In the genomic region with DNA sequence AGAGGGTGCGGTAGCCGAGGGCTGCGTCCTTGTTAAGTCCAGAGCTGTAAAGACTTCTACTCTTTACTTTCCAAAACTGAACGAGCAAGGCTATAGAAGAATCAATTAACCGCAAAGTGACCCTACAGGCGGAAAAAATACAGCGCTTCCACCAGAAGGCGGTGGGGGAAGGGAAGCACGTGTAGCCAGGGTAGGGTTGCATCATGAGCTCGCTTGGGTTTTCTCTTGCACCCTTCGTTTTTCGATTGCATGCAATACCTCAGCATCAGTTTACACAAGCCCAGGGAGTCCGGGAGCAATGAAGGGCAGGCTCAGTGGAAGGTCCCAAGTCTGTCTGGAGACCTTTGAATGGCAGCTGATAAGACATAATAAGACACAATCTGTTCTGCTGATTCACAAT, we compare ENCODE assay signal across 22 cellular contexts. TPM values are rescaled to one million over a fixed set of nuclear protein-coding genes. Genes with fewer than 3 reads are reported as not detected.
DNase-seq lines count a peak whose midpoint lies in the region; ATAC-seq and TF ChIP-seq lines count a peak whose summit lies in the region.
"Had no signal": no experiment of that assay in that cellular context is flagged by ENCODE, and none has a peak within 500 bp of the region (broad histone marks: within the 10 kb centered on the region; RNA-seq: fewer than 3 reads in every experiment).

No MANE protein-coding gene starts in this region.

- POLR2A ChIA-PET in CD4-positive, alpha-beta T cell (lab: Charles Lee): no interaction called here
- POLR2A ChIA-PET in OCI-LY7 (lab: Charles Lee): interaction anchor here (0.6 to 3.7 kb wide), 9 partner anchors 10 to 128 kb away, joined by 3 to 18 read pairs (median 4); no protein-coding TSS in a partner anchor

- peaks cover 31% of the 10 kb centered on the region for H3K27me3 Mint-ChIP-seq in CD4-positive, alpha-beta T cell
- no peaks in the 10 kb centered on the region for H3K27me3 Mint-ChIP-seq in endodermal cell (ENCODE audit: insufficient read depth)

- no peaks in the 10 kb centered on the region for H4K20me1 ChIP-seq in OCI-LY7 (ENCODE audit: insufficient read depth, low read length)
- no peaks in the 10 kb centered on the region for H4K20me1 ChIP-seq in neural cell (ENCODE audit: insufficient read depth)
- no peaks in the 10 kb centered on the region for H4K20me1 ChIP-seq in hepatocyte (ENCODE audit: insufficient read depth, poor library complexity, severe bottlenecking)

- H3K4me3 ChIP-seq in OCI-LY7 (ENCODE audit: low read depth, low read length, poor library complexity, severe bottlenecking) (peak overlapping the region; percentile 90), endodermal cell (ENCODE audit: low read length) (peak overlapping the region; percentile 92), neural cell (ENCODE audit: low read length) (peak overlapping the region; percentile 69), ascending aorta (no peak overlapping the region), hepatocyte (no peak overlapping the region)

- H3K9me3 ChIP-seq in CD4-positive, alpha-beta T cell (ENCODE audit: control insufficient read depth, low read length): no peaks in the 10 kb centered on the region
- H3K9me3 ChIP-seq in OCI-LY7 (ENCODE audit: low read length) (no peaks in the 10 kb centered on the region), endodermal cell (ENCODE audit: control insufficient read depth, low read length) (no peaks in the 10 kb centered on the region), neural cell (ENCODE audit: low read length) (no peaks in the 10 kb centered on the region), ascending aorta (no peaks in the 10 kb centered on the region), hepatocyte (ENCODE audit: low read depth) (no peaks in the 10 kb centered on the region)
- H3K9me3 ChIP-seq: upper lobe of left lung had no signal

- peak overlapping the region; percentile 91; the same call in 1 of the 2 replicates for H2AFZ ChIP-seq in OCI-LY7 (ENCODE audit: low read length)
- H2AFZ ChIP-seq in neural cell (ENCODE audit: low read depth, low read length): no peak overlapping the region
- H2AFZ ChIP-seq in hepatocyte: no peak overlapping the region

- no peaks in the 10 kb centered on the region for H3K36me3 Mint-ChIP-seq in CD4-positive, alpha-beta T cell (ENCODE audit: low read depth)
- H3K36me3 Mint-ChIP-seq in endodermal cell (ENCODE audit: low read depth): no peaks in the 10 kb centered on the region
- H3K36me3 Mint-ChIP-seq: activated naive CD4-positive, alpha-beta T cell treated with anti-CD3 and anti-CD28 coated beads, Interleukin-2, amount 50 U/mL, for 24 hours; CD8-positive, alpha-beta T cell had no signal

- no peak for TF ChIP-seq CTCF in CD4-positive, alpha-beta T cell (IDR thresholded peaks at IDR 0.05)
- no peak for TF ChIP-seq CTCF in OCI-LY7 (conservative IDR thresholded peaks at IDR 0.05; ENCODE audit: low read length)
- TF ChIP-seq CTCF in endodermal cell (conservative IDR thresholded peaks at IDR 0.05): no peak
- TF ChIP-seq CTCF in neural cell (IDR thresholded peaks at IDR 0.05; ENCODE audit: poor library complexity, severe bottlenecking): no peak
- no peak for TF ChIP-seq CTCF in ascending aorta (IDR thresholded peaks at IDR 0.05)
- no peak for TF ChIP-seq CTCF in hepatocyte (IDR thresholded peaks at IDR 0.05; ENCODE audit: poor library complexity)

- H3K4me2 ChIP-seq in OCI-LY7 (ENCODE audit: low read length) (peak overlapping the region; percentile 89), neural cell (ENCODE audit: low read length) (peak overlapping the region; percentile 25), hepatocyte (no peak overlapping the region)

- no peaks in the 10 kb centered on the region for H3F3A ChIP-seq in neural cell (ENCODE audit: insufficient read depth, low read length, poor library complexity, severe bottlenecking)

- no peak for TF ChIP-seq EP300 in neural cell (conservative IDR thresholded peaks at IDR 0.05; ENCODE audit: poor library complexity, severe bottlenecking)

- H3K9me2 ChIP-seq in OCI-LY7 (ENCODE audit: insufficient read depth, low read length) (no peaks in the 10 kb centered on the region), neural cell (ENCODE audit: insufficient read depth, low read length) (no peaks in the 10 kb centered on the region), hepatocyte (replicated peaks; ENCODE audit: insufficient read depth) (no peaks in the 10 kb centered on the region)

- H3K9ac ChIP-seq in endodermal cell (ENCODE audit: extremely low read depth, low read length, poor library complexity, severe bottlenecking): peak overlapping the region; percentile 59
- no peak overlapping the region for H3K9ac ChIP-seq in neural cell (ENCODE audit: low read length)

- BruUV-seq in OCI-LY7 (replicated peaks; lab: Mats Ljungman, UMichigan): no TSS peak

- H3K79me2 ChIP-seq in OCI-LY7 (ENCODE audit: insufficient read depth, low read depth, low read length) (0 out of 2 replicates have a peak, but pooled peaks cover 6% of the 10 kb centered on the region), neural cell (replicated peaks; ENCODE audit: insufficient read depth, low read length) (no peaks in the 10 kb centered on the region), hepatocyte (no peaks in the 10 kb centered on the region)

- H3K4me1 ChIP-seq in OCI-LY7 (ENCODE audit: insufficient read depth, low read length, poor library complexity, severe bottlenecking) (peaks cover 30% of the 10 kb centered on the region), endodermal cell (ENCODE audit: control insufficient read depth, insufficient read depth, low read length) (no peaks in the 10 kb centered on the region), ascending aorta (no peaks in the 10 kb centered on the region), hepatocyte (ENCODE audit: insufficient read depth) (no peaks in the 10 kb centered on the region)
- H3K4me1 ChIP-seq: upper lobe of left lung had no signal

- H3K4me1 Mint-ChIP-seq in CD4-positive, alpha-beta T cell (ENCODE audit: low read depth): no peaks in the 10 kb centered on the region
- no peaks in the 10 kb centered on the region for H3K4me1 Mint-ChIP-seq in endodermal cell
- H3K4me1 Mint-ChIP-seq: H9 had no signal

- peak overlapping the region; percentile 17 for H3K4me3 Mint-ChIP-seq in CD4-positive, alpha-beta T cell
- no peak overlapping the region for H3K4me3 Mint-ChIP-seq in endodermal cell
- H3K4me3 Mint-ChIP-seq: CD8-positive, alpha-beta T cell; H9 had no signal

- TF ChIP-seq RAD21 in neural cell (conservative IDR thresholded peaks at IDR 0.05): no peak

- no peaks in the 10 kb centered on the region for H3K27me3 ChIP-seq in CD4-positive, alpha-beta T cell (ENCODE audit: control insufficient read depth, insufficient read depth, low read length)
- H3K27me3 ChIP-seq in endodermal cell (ENCODE audit: control insufficient read depth, insufficient read depth, low read length, poor library complexity, severe bottlenecking) (no peaks in the 10 kb centered on the region), neural cell (ENCODE audit: insufficient read depth, low read depth, low read length) (peaks cover 19% of the 10 kb centered on the region), ascending aorta (no peaks in the 10 kb centered on the region), hepatocyte (no peaks in the 10 kb centered on the region)
- H3K27me3 ChIP-seq: upper lobe of left lung had no signal

- H3K9me3 Mint-ChIP-seq in CD4-positive, alpha-beta T cell: no peaks in the 10 kb centered on the region
- no peaks in the 10 kb centered on the region for H3K9me3 Mint-ChIP-seq in endodermal cell
- H3K9me3 Mint-ChIP-seq: activated naive CD4-positive, alpha-beta T cell treated with anti-CD3 and anti-CD28 coated beads, Interleukin-2, amount 50 U/mL, for 24 hours; CD8-positive, alpha-beta T cell; H9 had no signal

- H3K36me3 ChIP-seq in OCI-LY7 (ENCODE audit: insufficient read depth, low read length): peaks cover 9% of the 10 kb centered on the region; the same call in 1 of the 2 replicates
- peaks cover 17% of the 10 kb centered on the region for H3K36me3 ChIP-seq in endodermal cell (ENCODE audit: control insufficient read depth, insufficient read depth, low read length)
- H3K36me3 ChIP-seq in neural cell (ENCODE audit: insufficient read depth, low read length): no peaks in the 10 kb centered on the region
- no peaks in the 10 kb centered on the region for H3K36me3 ChIP-seq in ascending aorta
- H3K36me3 ChIP-seq in hepatocyte (replicated peaks; ENCODE audit: insufficient read depth, low read depth): no peaks in the 10 kb centered on the region
- H3K36me3 ChIP-seq: upper lobe of left lung had no signal

- no peak for DNase-seq in CD4-positive, alpha-beta T cell
- DNase-seq in OCI-LY7 (ENCODE audit: low spot score) (peak; percentile 88), endodermal cell (no peak), ascending aorta (ENCODE audit: low spot score in 2 of 2) (no peak), hepatocyte (ENCODE audit: low spot score) (no peak), substantia nigra (lab: John Stamatoyannopoulos, UW) (no peak)
- DNase-seq: ACHN; activated CD4-positive, CD25-positive, alpha-beta regulatory T cell; CD8-positive, alpha-beta T cell; central memory CD4-positive, alpha-beta T cell; H9; NCI-H2081 treated with DMSO at 0.1 percent for 48 hours; NCI-H748 treated with DMSO at 0.1 percent for 48 hours; stimulated activated CD4-positive, alpha-beta T cell treated with anti-CD3 and anti-CD28 coated beads, Interleukin-2, amount 100 ng/mL, for 48 hours; stimulated activated CD8-positive, alpha-beta memory T cell treated with anti-CD3 and anti-CD28 coated beads, Interleukin-4, amount 100 ng/mL, for 48 hours; upper lobe of left lung had no signal

- no peak overlapping the region for H3K27ac Mint-ChIP-seq in CD4-positive, alpha-beta T cell
- no peak overlapping the region for H3K27ac Mint-ChIP-seq in endodermal cell
- H3K27ac Mint-ChIP-seq: activated naive CD4-positive, alpha-beta T cell treated with anti-CD3 and anti-CD28 coated beads, Interleukin-2, amount 50 U/mL, for 24 hours; CD8-positive, alpha-beta T cell; H9 had no signal

- CTCF ChIA-PET in CD4-positive, alpha-beta T cell (lab: Charles Lee): no interaction called here
- CTCF ChIA-PET in OCI-LY7 (lab: Charles Lee; ENCODE audit: unreplicated experiment): no interaction called here

- no peak for ATAC-seq in CD4-positive, alpha-beta T cell (ENCODE audit: poor library complexity)
- ATAC-seq in GM19328 (IDR thresholded peaks at IDR 0.05; ENCODE audit: unreplicated experiment): no peak
- ATAC-seq: CD8-positive, alpha-beta T cell; sciatic nerve had no signal

- 0 to 1% methylated on average over 1 to 12 of the region's 13 CpGs for WGBS in endodermal cell (ENCODE audit: insufficient coverage in 1 of 2, insufficient read length in 1 of 2), 2 experiments
- no CpG with 5 or more reads among the region's 13 CpGs for WGBS in hepatocyte (ENCODE audit: low lambda C conversion rate, missing lambda C conversion rate)

- H3K27ac ChIP-seq in CD4-positive, alpha-beta T cell (ENCODE audit: low read depth, low read length): no peak overlapping the region
- H3K27ac ChIP-seq in OCI-LY7 (ENCODE audit: low read depth, low read length, poor library complexity, severe bottlenecking) (peak overlapping the region; percentile 88), endodermal cell (ENCODE audit: low read depth, low read length) (peak overlapping the region; percentile 8), neural cell (ENCODE audit: low read length) (no peak overlapping the region), ascending aorta (no peak overlapping the region), hepatocyte (no peak overlapping the region), substantia nigra (ENCODE audit: low read depth, low read length, poor library complexity, severe bottlenecking) (no peak overlapping the region)
- H3K27ac ChIP-seq: upper lobe of left lung had no signal

- intact Hi-C loops in CD4-positive, alpha-beta T cell (cut with DNase I, micrococcal nuclease): no loop called here
- intact Hi-C loops in OCI-LY7 (cut with micrococcal nuclease; ENCODE audit: unreplicated experiment): no loop called here
- intact Hi-C loops in ascending aorta (cut with DNase I): no loop called here

RNA-seq across cellular contexts. Expression of gene TBL1Y, which starts 1.3 kb away (rescaled TPM):
- not detected for total RNA-seq in CD4-positive, alpha-beta T cell
- total RNA-seq in OCI-LY7 (2014; rRNA removed; shearing (Covaris generic)): 13.7 and 16.3 TPM in 2 replicates
- 18.8 and 20.3 TPM in 2 replicates for total RNA-seq in OCI-LY7 (2022)
- total RNA-seq in endodermal cell: 1 to 10 TPM in 1 of 2 donors, not detected in 1; 6.9 TPM
- 4.5 TPM for polyA plus RNA-seq in endodermal cell (2013, experiment 1 of 2)
- polyA plus RNA-seq in endodermal cell (2013, experiment 2 of 2): 3.2 TPM
- 0.16 TPM in 1 of 2 replicates, not detected in the other for polyA plus RNA-seq in neural cell
- 0.35 TPM in 1 of 2 replicates, not detected in the other for polyA minus RNA-seq in neural cell
- total RNA-seq in ascending aorta: not detected
- not detected in 2 replicates for total RNA-seq in hepatocyte
- not detected in 2 replicates for polyA plus RNA-seq in hepatocyte
- total RNA-seq: CD8-positive, alpha-beta T cell; H9; mesenteric fat pad; sciatic nerve had no signal

RNA-seq across cellular contexts. Expression of gene AMELY, which starts 2.4 kb away (rescaled TPM):
- not detected for total RNA-seq in CD4-positive, alpha-beta T cell
- total RNA-seq in OCI-LY7 (2014; rRNA removed; shearing (Covaris generic)): not detected in 2 replicates
- not detected in 2 replicates for total RNA-seq in OCI-LY7 (2022)
- total RNA-seq in endodermal cell: not detected
- not detected for polyA plus RNA-seq in endodermal cell (2013, experiment 1 of 2)
- polyA plus RNA-seq in endodermal cell (2013, experiment 2 of 2): not detected
- polyA plus RNA-seq in neural cell: not detected in 2 replicates
- not detected in 2 replicates for polyA minus RNA-seq in neural cell
- total RNA-seq in ascending aorta: not detected
- total RNA-seq in hepatocyte: not detected in 2 replicates
- polyA plus RNA-seq in hepatocyte: not detected in 2 replicates
- total RNA-seq: CD8-positive, alpha-beta T cell; frontal cortex; H9; mesenteric fat pad; sciatic nerve; upper lobe of left lung had no signal

Comparison
In these comparisons a context has a peak if more than half of its experiments do, and no peak if none do; other contexts are left out.
1. H3K27ac ChIP-seq: peak in OCI-LY7 (single experiment) and endodermal cell (single experiment); none in CD4-positive, alpha-beta T cell (single experiment), neural cell (single experiment), ascending aorta (0 of 2), hepatocyte (single experiment) and substantia nigra (single experiment).
2. H3K4me3 ChIP-seq: peak in OCI-LY7 (single experiment), endodermal cell (single experiment) and neural cell (single experiment); none in ascending aorta (0 of 2) and hepatocyte (single experiment).